ENCODE assay signal across 11 cellular contexts in the genomic region with DNA sequence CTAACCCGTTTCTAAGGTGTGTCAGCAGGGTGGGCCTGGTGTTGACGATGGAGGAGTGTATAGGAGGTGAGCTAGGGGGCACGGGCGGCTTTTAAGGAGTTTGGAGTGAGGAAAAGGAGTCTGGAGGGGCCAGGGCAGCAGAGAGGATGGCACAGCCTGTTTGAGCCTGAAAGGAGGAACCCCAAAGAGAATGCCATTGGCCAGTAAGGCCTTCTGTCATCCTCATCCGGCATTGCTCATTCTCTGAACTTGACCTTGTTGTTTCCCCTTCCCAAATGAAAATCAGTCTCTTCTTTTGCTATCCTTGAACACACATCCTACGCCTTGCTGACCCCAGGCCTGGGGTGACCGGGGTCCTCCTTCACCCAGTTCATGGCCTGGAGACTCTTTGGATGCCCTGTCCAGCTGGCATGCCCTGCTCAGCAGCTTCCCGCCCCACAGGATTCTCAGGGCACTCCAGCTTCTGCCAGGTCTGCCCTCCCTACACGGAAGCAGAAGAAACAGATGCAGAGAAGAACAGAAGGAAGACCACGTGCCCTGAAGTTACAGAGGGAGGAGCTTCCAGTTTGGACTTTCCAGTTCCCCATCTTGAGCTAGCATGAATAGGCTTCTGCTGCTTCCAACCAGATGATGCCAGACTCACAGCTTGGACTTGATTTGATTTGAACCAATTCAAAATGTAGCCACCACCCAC. TPM values are rescaled to one million over a fixed set of nuclear protein-coding genes. Genes with fewer than 3 reads are reported as not detected.
DNase-seq lines count a peak whose midpoint lies in the region; ATAC-seq and TF ChIP-seq lines count a peak whose summit lies in the region.
"Had no signal": no experiment of that assay in that cellular context is flagged by ENCODE, and none has a peak within 500 bp of the region (broad histone marks: within the 10 kb centered on the region; RNA-seq: fewer than 3 reads in every experiment).

No MANE protein-coding gene starts in this region.

- H3K4me1 ChIP-seq in heart right ventricle (peaks cover 8 to 58% (median 13%) of the 10 kb centered on the region in 9 donors), sigmoid colon (peaks cover 0 to 31% (median 20%) of the 10 kb centered on the region in 4 donors), GM23248 (ENCODE audit: insufficient read depth) (peaks cover 31% of the 10 kb centered on the region)

- ATAC-seq in heart right ventricle: peak; percentile 37 to 72 (median 57)

- no peak overlapping the region for H2AFZ ChIP-seq in GM23248

- no peaks in the 10 kb centered on the region for H3K79me2 ChIP-seq in GM23248 (ENCODE audit: insufficient read depth)

- no peaks in the 10 kb centered on the region for H3K9me2 ChIP-seq in GM23248 (ENCODE audit: insufficient read depth)

- no peak overlapping the region for H3K4me2 ChIP-seq in GM23248 (ENCODE audit: unreplicated experiment)

- no peak for TF ChIP-seq EP300 in sigmoid colon (IDR thresholded peaks at IDR 0.05)

- TF ChIP-seq POLR2A in sigmoid colon (IDR thresholded peaks at IDR 0.05): no peak

- TF ChIP-seq CTCF in heart right ventricle (IDR thresholded peaks at IDR 0.05) (no peak), sigmoid colon (IDR thresholded peaks at IDR 0.05) (no peak), GM10266 (IDR thresholded peaks at IDR 0.05; ENCODE audit: control insufficient read depth, insufficient read depth, low read depth, missing control alignments) (no peak)

- H3F3A ChIP-seq in GM23248 (ENCODE audit: insufficient read depth): peaks cover 7% of the 10 kb centered on the region; the same call in 1 of the 2 replicates

- no peak overlapping the region for H3K9ac ChIP-seq in GM23248

- H3K27ac ChIP-seq in heart right ventricle: peak overlapping the region in 5 of 10 donors; percentile 8 to 87 (median 19)
- H3K27ac ChIP-seq in sigmoid colon: peak overlapping the region in 3 of 4 donors; percentile 72 to 79 (median 73)
- no peak overlapping the region for H3K27ac ChIP-seq in GM23248
- H3K27ac ChIP-seq: ovary had no signal

- H3K27me3 ChIP-seq in heart right ventricle: no peaks in the 10 kb centered on the region
- H3K27me3 ChIP-seq in sigmoid colon: no peaks in the 10 kb centered on the region
- H3K27me3 ChIP-seq in GM23248 (replicated peaks; ENCODE audit: insufficient read depth): no peaks in the 10 kb centered on the region
- H3K27me3 ChIP-seq: ovary had no signal

- H3K4me3 ChIP-seq in heart right ventricle (no peak overlapping the region), sigmoid colon (no peak overlapping the region), GM23248 (no peak overlapping the region)
- H3K4me3 ChIP-seq: ovary had no signal

- WGBS in heart right ventricle, 2 donors: 81 to 85% methylated on average over 10 of the region's 10 CpGs
- 77 to 79% methylated on average over 10 of the region's 10 CpGs for WGBS in sigmoid colon, 2 donors
- WGBS in GM23248 (ENCODE audit: low coverage in 1 of 2, low lambda C conversion rate in 2 of 2, missing lambda C conversion rate in 2 of 2), 2 experiments: 76 to 77% methylated on average over 10 of the region's 10 CpGs

- H3K9me3 ChIP-seq in heart right ventricle: no peaks in the 10 kb centered on the region
- no peaks in the 10 kb centered on the region for H3K9me3 ChIP-seq in sigmoid colon
- H3K9me3 ChIP-seq in GM23248 (ENCODE audit: low read depth): no peaks in the 10 kb centered on the region
- H3K9me3 ChIP-seq: ovary had no signal

- in situ Hi-C loops in GM23248 (cut with MboI): no loop called here

- intact Hi-C loops in heart right ventricle (cut with DNase I) (no loop called here), sigmoid colon (cut with DNase I) (no loop called here)

- no peaks in the 10 kb centered on the region for H3K36me3 ChIP-seq in heart right ventricle
- H3K36me3 ChIP-seq in sigmoid colon: no peaks in the 10 kb centered on the region
- no peaks in the 10 kb centered on the region for H3K36me3 ChIP-seq in GM23248 (ENCODE audit: low read depth)
- H3K36me3 ChIP-seq: ovary had no signal

- H4K20me1 ChIP-seq in GM23248 (ENCODE audit: insufficient read depth): no peaks in the 10 kb centered on the region

- DNase-seq in DMS 273 (lab: John Stamatoyannopoulos, UW; ENCODE audit: unreplicated experiment) (peak; percentile 89), SKM-1 treated with dmso at 0.1 percent for 144 hours (lab: John Stamatoyannopoulos, UW; ENCODE audit: unreplicated experiment) (peak; percentile 73), heart right ventricle (no peak), sigmoid colon (no peak), GM10266 (ENCODE audit: extremely low spot score) (no peak), GM23248 (no peak)
- DNase-seq in stimulated activated CD4-positive, alpha-beta T cell treated with anti-CD3 and anti-CD28 coated beads, Interleukin-1b, Interleukin-23, amount 100 ng/mL, for 48 hours: no peak
- no peak for DNase-seq in activated CD4-positive, alpha-beta T cell treated with anti-CD3 and anti-CD28 coated beads, Interleukin-2, amount 50 U/mL, for 4 hours
- DNase-seq: activated T-cell treated with anti-CD3 and anti-CD28 coated beads, Interleukin-2, amount 50 U/mL, for 1 hour; CD4-positive, CD25-positive, alpha-beta regulatory T cell had no signal

RNA-seq across cellular contexts. Expression of gene KIF3C, which starts 20.5 kb away (rescaled TPM):
- total RNA-seq in heart right ventricle (1 to 10 TPM; 1.4 to 4.2 (median 2.7) TPM), sigmoid colon (10 to 100 TPM in 1 of 4 donors, 1 to 10 TPM in 3; 5.7 to 12.5 (median 8.1) TPM)
- polyA plus RNA-seq in heart right ventricle (1 to 10 TPM; 1.1 to 1.2 TPM), sigmoid colon (1 to 10 TPM in 2 of 3 donors, under 1 TPM in 1; 0.69 to 3.4 (median 1.8) TPM), GM23248 (2016; fragmentation: Nextera tagmentation; extraction: Ambion mirVana) (7.0 and 7.5 TPM in 2 replicates)
- 7.2 and 18.2 TPM in 2 replicates for total RNA-seq in GM23248 (2014; rRNA removed; shearing (Covaris generic))

RNA-seq across cellular contexts. Expression of gene RAB10, which starts 31.1 kb away (rescaled TPM):
- 100 to 1,000 TPM in 4 of 10 donors, 10 to 100 TPM in 6; 86.4 to 110 (median 94.9) TPM for total RNA-seq in heart right ventricle
- 10 to 100 TPM; 32.2 to 47.6 TPM for polyA plus RNA-seq in heart right ventricle
- total RNA-seq in sigmoid colon: 100 to 1,000 TPM in 2 of 4 donors, 10 to 100 TPM in 2; 92.0 to 116 (median 98.9) TPM
- polyA plus RNA-seq in sigmoid colon: 10 to 100 TPM; 57.1 to 78.8 (median 67.1) TPM
- 86.7 and 97.4 TPM in 2 replicates for total RNA-seq in GM23248 (2014; rRNA removed; shearing (Covaris generic))
- polyA plus RNA-seq in GM23248 (2016; fragmentation: Nextera tagmentation; extraction: Ambion mirVana): 147 and 151 TPM in 2 replicates

Comparison
In these comparisons a context has a peak if more than half of its experiments do, and no peak if none do; other contexts are left out.
1. DNase-seq: peak in DMS 273 (single experiment) and SKM-1 treated with dmso at 0.1 percent for 144 hours (single experiment); none in heart right ventricle (0 of 2), sigmoid colon (single experiment), stimulated activated CD4-positive, alpha-beta T cell treated with anti-CD3 and anti-CD28 coated beads, Interleukin-1b, Interleukin-23, amount 100 ng/mL, for 48 hours (single experiment), activated CD4-positive, alpha-beta T cell treated with anti-CD3 and anti-CD28 coated beads, Interleukin-2, amount 50 U/mL, for 4 hours (0 of 2), GM10266 (single experiment) and GM23248 (single experiment).